ENCODE assay signal across 14 cellular contexts in genomic region chr7:137998250-137998649, GRCh38. TPM values are rescaled to one million over a fixed set of nuclear protein-coding genes. Genes with fewer than 3 reads are reported as not detected.
A peak's percentile ranks its signal among the peaks of the same experiment; 100 is the strongest.
DNase-seq lines count a peak whose midpoint lies in the region; ATAC-seq and TF ChIP-seq lines count a peak whose summit lies in the region.
"Had no signal": no experiment of that assay in that cellular context is flagged by ENCODE, and none has a peak within 500 bp of the region (broad histone marks: within the 10 kb centered on the region; RNA-seq: fewer than 3 reads in every experiment).

No MANE protein-coding gene starts in this region.

- peak overlapping the region; percentile 44 for H3K27ac ChIP-seq in cardiac muscle cell
- H3K27ac ChIP-seq in brain microvascular endothelial cell: peak overlapping the region; percentile 99
- H3K27ac ChIP-seq in lower lobe of right lung: no peak overlapping the region

- H3K27me3 Mint-ChIP-seq in type B pancreatic cell: no peaks in the 10 kb centered on the region
- no peaks in the 10 kb centered on the region for H3K27me3 Mint-ChIP-seq in activated naive CD4-positive, alpha-beta T cell treated with anti-CD3 and anti-CD28 coated beads for 36 hours (ENCODE audit: low read depth)
- H3K27me3 Mint-ChIP-seq: activated CD4-positive, alpha-beta T cell treated with anti-CD3 and anti-CD28 coated beads, Interleukin-2, amount 10 ng/mL, durations not matched to agents 24 days and 14 days; naive B cell had no signal

- peak overlapping the region; percentile 96 for H3K4me3 Mint-ChIP-seq in type B pancreatic cell
- no peak overlapping the region for H3K4me3 Mint-ChIP-seq in activated naive CD4-positive, alpha-beta T cell treated with anti-CD3 and anti-CD28 coated beads for 36 hours

- peaks cover 57% of the 10 kb centered on the region for H3K4me1 Mint-ChIP-seq in type B pancreatic cell (ENCODE audit: unreplicated experiment)
- peaks cover 37% of the 10 kb centered on the region for H3K4me1 Mint-ChIP-seq in activated naive CD4-positive, alpha-beta T cell treated with anti-CD3 and anti-CD28 coated beads for 36 hours (ENCODE audit: low read depth)

- peaks cover 38% of the 10 kb centered on the region for H3K36me3 Mint-ChIP-seq in type B pancreatic cell
- peaks cover 10% of the 10 kb centered on the region for H3K36me3 Mint-ChIP-seq in activated naive CD4-positive, alpha-beta T cell treated with anti-CD3 and anti-CD28 coated beads for 36 hours (ENCODE audit: low read depth)

- no peak for DNase-seq in cardiac muscle cell (ENCODE audit: low read depth in 1 of 2, low spot score in 1 of 2)
- DNase-seq in Right ventricle myocardium inferior (ENCODE audit: missing footprints): no peak
- peak; percentile 8 for DNase-seq in brain microvascular endothelial cell
- DNase-seq in lower lobe of right lung: no peak
- no peak for DNase-seq in type B pancreatic cell (ENCODE audit: extremely low spot score, unreplicated experiment)
- no peak for DNase-seq in GM13976 (ENCODE audit: low spot score)
- no peak for DNase-seq in activated naive CD4-positive, alpha-beta T cell treated with anti-CD3 and anti-CD28 coated beads for 36 hours
- DNase-seq: activated CD4-positive, alpha-beta T cell treated with anti-CD3 and anti-CD28 coated beads, Interleukin-2, amount 10 ng/mL, durations not matched to agents 24 days and 14 days; H9; naive B cell; NCI-H2081; T-helper 1 cell had no signal

- CTCF ChIA-PET in activated naive CD4-positive, alpha-beta T cell treated with anti-CD3 and anti-CD28 coated beads for 36 hours (lab: Charles Lee): interaction anchor here (0.7 to 14.1 kb wide), 2 partner anchors 64 to 95 kb away, joined by 3 to 283 read pairs; no protein-coding TSS in a partner anchor

- no peaks in the 10 kb centered on the region for H3K36me3 ChIP-seq in cardiac muscle cell
- peaks cover 26% of the 10 kb centered on the region for H3K36me3 ChIP-seq in brain microvascular endothelial cell (replicated peaks)
- H3K36me3 ChIP-seq in lower lobe of right lung: no peaks in the 10 kb centered on the region

- in situ Hi-C loops in brain microvascular endothelial cell (cut with HindIII; ENCODE audit: low pct_ligation_motif_present, low sequenced_read_pairs): no loop called here
- in situ Hi-C loops in GM13976 (cut with MboI; ENCODE audit: low sequenced_read_pairs, unreplicated experiment): no loop called here

- intact Hi-C loops in Right ventricle myocardium inferior (cut with DNase I): no loop called here
- intact Hi-C loops in lower lobe of right lung (cut with DNase I): no loop called here
- intact Hi-C loops in activated naive CD4-positive, alpha-beta T cell treated with anti-CD3 and anti-CD28 coated beads for 36 hours (cut with micrococcal nuclease): no loop called here

- H3K4me3 ChIP-seq in cardiac muscle cell (no peak overlapping the region), brain microvascular endothelial cell (ENCODE audit: low read depth, low read length) (peak overlapping the region; percentile 100), lower lobe of right lung (peak overlapping the region; percentile 15)

- H3K9me3 Mint-ChIP-seq in type B pancreatic cell: peaks cover 5% of the 10 kb centered on the region
- H3K9me3 Mint-ChIP-seq in activated naive CD4-positive, alpha-beta T cell treated with anti-CD3 and anti-CD28 coated beads for 36 hours: no peaks in the 10 kb centered on the region
- H3K9me3 Mint-ChIP-seq: activated CD4-positive, alpha-beta T cell treated with anti-CD3 and anti-CD28 coated beads, Interleukin-2, amount 10 ng/mL, durations not matched to agents 24 days and 14 days; H9; naive B cell had no signal

- H3K27ac Mint-ChIP-seq in type B pancreatic cell: no peak overlapping the region
- H3K27ac Mint-ChIP-seq in activated naive CD4-positive, alpha-beta T cell treated with anti-CD3 and anti-CD28 coated beads for 36 hours: no peak overlapping the region

- H3K4me1 ChIP-seq in cardiac muscle cell (ENCODE audit: low read depth) (peaks cover 32% of the 10 kb centered on the region), lower lobe of right lung (peaks cover 53% of the 10 kb centered on the region)

- TF ChIP-seq CTCF in cardiac muscle cell (IDR thresholded peaks at IDR 0.05; ENCODE audit: low read depth, low read length): no peak
- TF ChIP-seq CTCF in brain microvascular endothelial cell (IDR thresholded peaks at IDR 0.05; ENCODE audit: low read depth, low read length, missing control alignments): no peak
- TF ChIP-seq CTCF in lower lobe of right lung (IDR thresholded peaks at IDR 0.05): no peak
- TF ChIP-seq CTCF in type B pancreatic cell (conservative IDR thresholded peaks at IDR 0.05): no peak
- TF ChIP-seq CTCF in GM13976 (IDR thresholded peaks at IDR 0.05; ENCODE audit: borderline replicate concordance, control extremely low read depth, extremely low read depth, insufficient read depth, missing control alignments): no peak

- H3K27me3 ChIP-seq in cardiac muscle cell (no peaks in the 10 kb centered on the region), brain microvascular endothelial cell (replicated peaks) (no peaks in the 10 kb centered on the region), lower lobe of right lung (ENCODE audit: low read depth) (no peaks in the 10 kb centered on the region)

- no peaks in the 10 kb centered on the region for H3K9me3 ChIP-seq in cardiac muscle cell (ENCODE audit: low read depth)
- H3K9me3 ChIP-seq in lower lobe of right lung: no peaks in the 10 kb centered on the region

- ATAC-seq in Right ventricle myocardium inferior (no peak), lower lobe of right lung (no peak), GM18858 (IDR thresholded peaks at IDR 0.05; ENCODE audit: unreplicated experiment) (no peak)
- ATAC-seq: esophagus mucosa had no signal

RNA-seq across cellular contexts. Expression of gene CREB3L2, which starts 3.6 kb away (rescaled TPM):
- 15.8 and 24.3 TPM in 2 replicates for total RNA-seq in cardiac muscle cell
- polyA plus RNA-seq in cardiac muscle cell: 22.1 and 25.5 TPM in 2 replicates
- total RNA-seq in Right ventricle myocardium inferior: 19.3 TPM
- 48.9 TPM for total RNA-seq in lower lobe of right lung
- 85.8 and 173 TPM in 2 replicates for total RNA-seq in type B pancreatic cell (ENCODE audit: low replicate concordance)
- total RNA-seq in activated naive CD4-positive, alpha-beta T cell treated with anti-CD3 and anti-CD28 coated beads for 36 hours: 10 to 100 TPM; 14.1 to 15.7 TPM
